18 cellular contexts compared by ENCODE assay signal in genomic region chr11:115418626-115419025, GRCh38.
"Had no signal": no experiment of that assay in that cellular context is flagged by ENCODE, and none has a peak within 500 bp of the region (broad histone marks: within the 10 kb centered on the region; RNA-seq: fewer than 3 reads in every experiment).

No MANE protein-coding gene starts in this region.

- H3K4me1 Mint-ChIP-seq: activated CD4-positive, alpha-beta memory T cell treated with anti-CD3 and anti-CD28 coated beads, Interleukin-2, amount 10 ng/mL, durations not matched to agents 7 days and 5 days; activated CD4-positive, alpha-beta T cell treated with anti-CD3 and anti-CD28 coated beads for 36 hours; activated naive CD4-positive, alpha-beta T cell treated with anti-CD3 and anti-CD28 coated beads, Interleukin-2, amount 10 ng/mL, durations not matched to agents 7 days and 5 days; activated naive CD8-positive, alpha-beta T cell treated with anti-CD3 and anti-CD28 coated beads for 36 hours; T-cell had no signal

- H3K9me3 Mint-ChIP-seq: activated CD4-positive, alpha-beta memory T cell treated with anti-CD3 and anti-CD28 coated beads, Interleukin-2, amount 10 ng/mL, durations not matched to agents 7 days and 5 days; activated naive CD4-positive, alpha-beta T cell treated with anti-CD3 and anti-CD28 coated beads, Interleukin-2, amount 10 ng/mL, durations not matched to agents 7 days and 5 days; activated naive CD8-positive, alpha-beta T cell treated with anti-CD3 and anti-CD28 coated beads for 36 hours; activated T-cell treated with anti-CD3 and anti-CD28 coated beads, Interleukin-2, amount 50 U/mL, for 72 hours; activated T-helper 2 cell treated with anti-CD3 and anti-CD28 coated beads, Interferon-gamma antibody, Interleukin-2, Interleukin-4, amounts not matched to agents 10 μg/mL and 5 μg/mL and 100 μg/mL, durations not matched to agents 14 hours and 24 hours and 36 hours; dendritic cell treated with granulocyte-macrophage colony-stimulating factor and Interleukin-4, amounts not matched to agents 40 ng/mL and 50 ng/mL, for 4 days; T-cell had no signal

- DNase-seq: activated CD4-positive, alpha-beta memory T cell treated with anti-CD3 and anti-CD28 coated beads, Interleukin-2, amount 10 ng/mL, durations not matched to agents 7 days and 5 days; activated CD4-positive, alpha-beta T cell treated with anti-CD3 and anti-CD28 coated beads for 36 hours; activated CD4-positive, alpha-beta T cell treated with anti-CD3 and anti-CD28 coated beads, Interleukin-2, amount 50 U/mL, for 1 hour; activated CD8-positive, alpha-beta memory T cell treated with anti-CD3 and anti-CD28 coated beads, Interleukin-2, amount 50 U/mL, for 4 hours; activated gamma-delta T cell treated with Interleukin-2 at 50 U/mL for 16 hours; activated naive CD4-positive, alpha-beta T cell treated with anti-CD3 and anti-CD28 coated beads, Interleukin-2, amount 10 ng/mL, durations not matched to agents 7 days and 5 days; activated naive CD8-positive, alpha-beta T cell treated with anti-CD3 and anti-CD28 coated beads for 36 hours; activated T-cell treated with anti-CD3 and anti-CD28 coated beads, Interleukin-2, amount 50 U/mL, for 72 hours; brain microvascular endothelial cell; Karpas-422; NCI-H1694; NCI-H2029 treated with DMSO at 0.1 percent for 48 hours; NCI-H524 treated with DMSO at 0.1 percent for 48 hours; SIG-M5; T-cell; WERI-Rb-1 had no signal

- H3K27ac Mint-ChIP-seq: activated CD4-positive, alpha-beta memory T cell treated with anti-CD3 and anti-CD28 coated beads, Interleukin-2, amount 10 ng/mL, durations not matched to agents 7 days and 5 days; activated CD4-positive, alpha-beta T cell treated with anti-CD3 and anti-CD28 coated beads for 36 hours; activated naive CD4-positive, alpha-beta T cell treated with anti-CD3 and anti-CD28 coated beads, Interleukin-2, amount 10 ng/mL, durations not matched to agents 7 days and 5 days; activated naive CD8-positive, alpha-beta T cell treated with anti-CD3 and anti-CD28 coated beads for 36 hours; activated T-cell treated with anti-CD3 and anti-CD28 coated beads, Interleukin-2, amount 50 U/mL, for 72 hours; activated T-helper 2 cell treated with anti-CD3 and anti-CD28 coated beads, Interferon-gamma antibody, Interleukin-2, Interleukin-4, amounts not matched to agents 10 μg/mL and 5 μg/mL and 100 μg/mL, durations not matched to agents 14 hours and 24 hours and 36 hours; dendritic cell treated with granulocyte-macrophage colony-stimulating factor and Interleukin-4, amounts not matched to agents 40 ng/mL and 50 ng/mL, for 4 days; T-cell had no signal

- ATAC-seq: activated CD4-positive, alpha-beta T cell treated with anti-CD3 and anti-CD28 coated beads for 36 hours; activated T-cell treated with anti-CD3 and anti-CD28 coated beads, Interleukin-2, amount 50 U/mL, for 72 hours; T-cell had no signal

- H3K27me3 Mint-ChIP-seq: activated CD4-positive, alpha-beta memory T cell treated with anti-CD3 and anti-CD28 coated beads, Interleukin-2, amount 10 ng/mL, durations not matched to agents 7 days and 5 days; activated CD4-positive, alpha-beta T cell treated with anti-CD3 and anti-CD28 coated beads for 36 hours; activated naive CD4-positive, alpha-beta T cell treated with anti-CD3 and anti-CD28 coated beads, Interleukin-2, amount 10 ng/mL, durations not matched to agents 7 days and 5 days; activated naive CD8-positive, alpha-beta T cell treated with anti-CD3 and anti-CD28 coated beads for 36 hours; dendritic cell treated with granulocyte-macrophage colony-stimulating factor and Interleukin-4, amounts not matched to agents 40 ng/mL and 50 ng/mL, for 4 days had no signal

- H3K4me3 Mint-ChIP-seq: activated CD4-positive, alpha-beta memory T cell treated with anti-CD3 and anti-CD28 coated beads, Interleukin-2, amount 10 ng/mL, durations not matched to agents 7 days and 5 days; activated CD4-positive, alpha-beta T cell treated with anti-CD3 and anti-CD28 coated beads for 36 hours; activated naive CD4-positive, alpha-beta T cell treated with anti-CD3 and anti-CD28 coated beads, Interleukin-2, amount 10 ng/mL, durations not matched to agents 7 days and 5 days; activated naive CD8-positive, alpha-beta T cell treated with anti-CD3 and anti-CD28 coated beads for 36 hours; activated T-cell treated with anti-CD3 and anti-CD28 coated beads, Interleukin-2, amount 50 U/mL, for 72 hours; dendritic cell treated with granulocyte-macrophage colony-stimulating factor and Interleukin-4, amounts not matched to agents 40 ng/mL and 50 ng/mL, for 4 days; T-cell had no signal

- H3K36me3 Mint-ChIP-seq: activated naive CD4-positive, alpha-beta T cell treated with anti-CD3 and anti-CD28 coated beads, Interleukin-2, amount 10 ng/mL, durations not matched to agents 7 days and 5 days; activated naive CD8-positive, alpha-beta T cell treated with anti-CD3 and anti-CD28 coated beads for 36 hours; T-cell had no signal
